Comparison of ENCODE assay signal across 8 cellular contexts in the genomic region with DNA sequence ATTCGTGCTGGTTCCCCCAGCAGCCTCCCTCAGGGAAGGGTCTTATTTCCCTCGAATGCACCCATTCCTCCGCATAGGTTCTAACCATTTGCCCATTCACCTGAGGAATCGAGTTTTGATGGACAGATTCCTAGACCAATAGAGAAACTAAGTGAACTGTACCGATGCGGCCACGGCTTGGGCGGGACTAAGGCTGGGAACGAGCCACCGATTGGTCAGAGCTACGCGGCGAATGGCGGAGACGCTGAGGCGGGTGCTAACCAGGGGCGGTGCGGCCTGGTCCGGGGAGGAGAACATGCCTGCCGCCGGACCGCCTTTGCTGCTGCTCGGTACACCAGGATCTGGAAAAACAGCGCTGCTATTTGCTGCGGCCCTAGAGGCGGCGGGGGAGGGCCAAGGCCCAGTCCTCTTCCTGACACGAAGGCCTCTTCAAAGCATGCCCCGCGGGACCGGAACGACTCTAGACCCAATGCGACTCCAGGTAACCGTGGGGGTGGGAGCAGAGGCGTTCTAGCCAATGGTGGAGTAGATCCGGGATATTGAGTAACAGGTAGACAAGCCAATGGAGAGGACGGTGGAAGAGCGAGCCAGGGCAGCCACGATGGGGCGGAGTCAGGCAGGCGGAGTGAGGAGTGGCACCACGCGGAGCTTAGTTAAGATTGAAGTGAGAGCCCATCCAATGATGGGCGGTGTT. TPM values are rescaled to one million over a fixed set of nuclear protein-coding genes. Genes with fewer than 3 reads are reported as not detected.
A peak's percentile ranks its signal among the peaks of the same experiment; 100 is the strongest.
DNase-seq lines count a peak whose midpoint lies in the region; ATAC-seq and TF ChIP-seq lines count a peak whose summit lies in the region.

A gene with protein sequence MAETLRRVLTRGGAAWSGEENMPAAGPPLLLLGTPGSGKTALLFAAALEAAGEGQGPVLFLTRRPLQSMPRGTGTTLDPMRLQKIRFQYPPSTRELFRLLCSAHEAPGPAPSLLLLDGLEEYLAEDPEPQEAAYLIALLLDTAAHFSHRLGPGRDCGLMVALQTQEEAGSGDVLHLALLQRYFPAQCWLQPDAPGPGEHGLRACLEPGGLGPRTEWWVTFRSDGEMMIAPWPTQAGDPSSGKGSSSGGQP (plus strand): TSS at position 218 of the 694 bp plus-strand sequence. CDS start 15 bp downstream, at position 233.

- TF ChIP-seq CTCF in mesothelial cell of epicardium (IDR thresholded peaks at IDR 0.05; ENCODE audit: unreplicated experiment) = no peak

- H3K27ac Mint-ChIP-seq in mesothelial cell of epicardium = no peak within 1 kb of the TSS

- H3K27me3 ChIP-seq in HUES48 (ENCODE audit: control insufficient read depth, insufficient read depth, low read length) = no peaks in the 10 kb centered on the region
- no peaks in the 10 kb centered on the region for H3K27me3 ChIP-seq in NT2/D1 (ENCODE audit: insufficient read depth, insufficient read length)

- DNase-seq in D341Med (ENCODE audit: low spot score) (peak; percentile 96), NT2/D1 (ENCODE audit: low read depth, low spot score) (peak; percentile 99), epidermal melanocyte (ENCODE audit: insufficient read length, low spot score) (peak; percentile 99), mesothelial cell of epicardium (ENCODE audit: low spot score in 2 of 2, unreplicated experiment in 2 of 2) (peak; percentile 92 to 95)
- DNase-seq in activated CD8-positive, alpha-beta memory T cell treated with anti-CD3 and anti-CD28 coated beads, Interleukin-2, amount 50 U/mL, for 4 hours = peak; percentile 96
- peak; percentile 92 to 96 for DNase-seq in stimulated activated CD8-positive, alpha-beta memory T cell treated with anti-CD3 and anti-CD28 coated beads, Interleukin-15, amount 100 ng/mL, for 4 hours (ENCODE audit: low read depth in 2 of 2)

- H3K27me3 Mint-ChIP-seq in mesothelial cell of epicardium (ENCODE audit: low read depth) = no peaks in the 10 kb centered on the region

- H3K4me1 ChIP-seq in HUES48 (ENCODE audit: control insufficient read depth, insufficient read depth, low read length) (peaks cover 8% of the 10 kb centered on the region), NT2/D1 (ENCODE audit: insufficient read depth, insufficient read length) (peaks cover 10% of the 10 kb centered on the region)

- peaks cover 3% of the 10 kb centered on the region for H3K4me1 Mint-ChIP-seq in mesothelial cell of epicardium

- no peaks in the 10 kb centered on the region for H3K9me3 ChIP-seq in HUES48 (ENCODE audit: control insufficient read depth, insufficient read depth, low read length)
- no peaks in the 10 kb centered on the region for H3K9me3 ChIP-seq in NT2/D1 (ENCODE audit: insufficient read depth, low read length)

- H3K4me3 Mint-ChIP-seq in mesothelial cell of epicardium = no peak within 1 kb of the TSS

- H3K36me3 ChIP-seq in HUES48 (ENCODE audit: control insufficient read depth, insufficient read depth, low read length) = peaks cover 13% of the 10 kb centered on the region
- peaks cover 19% of the 10 kb centered on the region for H3K36me3 ChIP-seq in NT2/D1 (ENCODE audit: insufficient read depth, insufficient read length, low read length)

- H3K4me3 ChIP-seq in HUES48 (ENCODE audit: low read depth, low read length) (peak within 1 kb of the TSS; percentile 84), NT2/D1 (ENCODE audit: insufficient read length, low read depth) (peak within 1 kb of the TSS; percentile 91)

- H3K9me3 Mint-ChIP-seq in mesothelial cell of epicardium = no peaks in the 10 kb centered on the region

- H3K9ac ChIP-seq in HUES48 (ENCODE audit: low read depth, low read length) (peak within 1 kb of the TSS; percentile 94), NT2/D1 (ENCODE audit: insufficient read length, low read depth) (peak within 1 kb of the TSS; percentile 98)

- ATAC-seq in GM21447 (IDR thresholded peaks at IDR 0.05; ENCODE audit: unreplicated experiment) = peak; percentile 87

- H3K27ac ChIP-seq in HUES48 (ENCODE audit: low read depth, low read length) = peak within 1 kb of the TSS; percentile 97

- peaks cover 4% of the 10 kb centered on the region for H3K36me3 Mint-ChIP-seq in mesothelial cell of epicardium

RNA-seq across cellular contexts. Expression of the gene that starts here (rescaled TPM):
- 2.7 to 2.9 TPM (median 2.8 TPM) in 3 replicates for total RNA-seq in mesothelial cell of epicardium

Comparison
In these comparisons a context has a peak if more than half of its experiments do, and no peak if none do; other contexts are left out.
1. Peak in every context shown above with its lines: DNase-seq, ATAC-seq, H3K4me3 ChIP-seq and H3K27ac ChIP-seq.